In genomic region chr5:80665057-80665456, GRCh38 we compare ENCODE assay signal across 29 cellular contexts.
"Had no signal": no experiment of that assay in that cellular context is flagged by ENCODE, and none has a peak within 500 bp of the region (broad histone marks: within the 10 kb centered on the region; RNA-seq: fewer than 3 reads in every experiment).

No MANE protein-coding gene starts in this region.

- FAIRE-seq: colon, TTC549 had no signal

- ATAC-seq: activated CD8-positive, alpha-beta T cell treated with anti-CD3 and anti-CD28 coated beads for 36 hours; activated naive CD4-positive, alpha-beta T cell treated with anti-CD3 and anti-CD28 coated beads, Interleukin-2, amount 50 U/mL, for 72 hours; activated T-helper 17 cell treated with anti-CD3 and anti-CD28 coated beads, Interleukin-2, amount 50 U/mL, for 72 hours had no signal

- H3K4me3 ChIP-seq: adrenal gland had no signal

- DNase-seq: activated B cell treated with CpG ODN at 0.5 μM for 24 hours; activated CD4-positive, alpha-beta memory T cell treated with anti-CD3 and anti-CD28 coated beads for 36 hours; activated CD4-positive, alpha-beta T cell treated with anti-CD3 and anti-CD28 coated beads for 4 hours; activated CD4-positive, alpha-beta T cell treated with anti-CD3 and anti-CD28 coated beads, Interleukin-2, amount 10 ng/mL, durations not matched to agents 24 days and 14 days; activated CD4-positive, alpha-beta T cell treated with anti-CD3 and anti-CD28 coated beads, Interleukin-2, amount 50 U/mL, for 1 hour; activated CD4-positive, alpha-beta T cell treated with anti-CD3 and anti-CD28 coated beads, Interleukin-2, amount 50 U/mL, for 4 hours; activated CD4-positive, CD25-positive, alpha-beta regulatory T cell treated with anti-CD3 and anti-CD28 coated beads, Interleukin-2, amount 50 U/mL, for 72 hours; activated CD8-positive, alpha-beta memory T cell treated with anti-CD3 and anti-CD28 coated beads, Interleukin-2, amount 50 U/mL, for 4 hours; activated CD8-positive, alpha-beta T cell treated with anti-CD3 and anti-CD28 coated beads for 36 hours; activated effector memory CD4-positive, alpha-beta T cell treated with anti-CD3 and anti-CD28 coated beads, Interleukin-2, amount 50 U/mL, for 16 hours; activated gamma-delta T cell treated with Interleukin-2 at 50 U/mL for 16 hours; activated naive CD4-positive, alpha-beta T cell; activated naive CD4-positive, alpha-beta T cell treated with anti-CD3 and anti-CD28 coated beads for 36 hours; activated naive CD4-positive, alpha-beta T cell treated with anti-CD3 and anti-CD28 coated beads, Interleukin-2, amount 50 U/mL, for 16 hours; activated naive CD8-positive, alpha-beta T cell treated with anti-CD3 and anti-CD28 coated beads for 36 hours; activated T-cell treated with anti-CD3 and anti-CD28 coated beads for 4 hours; activated T-cell treated with anti-CD3 and anti-CD28 coated beads, Interleukin-2, amount 50 U/mL, for 1 hour; activated T-cell treated with anti-CD3 and anti-CD28 coated beads, Interleukin-2, amount 50 U/mL, for 48 hours; adrenal gland; amniotic stem cell; aorta; central memory CD4-positive, alpha-beta T cell; T-helper 2 cell; T-helper 9 cell had no signal

- H3K27ac ChIP-seq: adrenal gland, VCaP had no signal

- H3K4me1 ChIP-seq: adrenal gland had no signal

- H3K9me3 ChIP-seq: adrenal gland had no signal

- H3K27me3 ChIP-seq: adrenal gland had no signal
